1 cellular context compared by ENCODE assay signal in genomic region chr7:101948650-101949049, GRCh38.
TF ChIP-seq lines count a peak whose summit lies in the region.

No MANE protein-coding gene starts in this region.

TF ChIP-seq in IMR-90, 13 proteins besides CTCF, POLR2A, EP300 and RAD21:
- no peak for TF ChIP-seq USF2 (IDR thresholded peaks at IDR 0.05; ENCODE audit: low read depth, low read length)
- TF ChIP-seq MAZ (IDR thresholded peaks at IDR 0.05; ENCODE audit: borderline replicate concordance, low read depth, low read length): no peak
- no peak for TF ChIP-seq SMC3 (IDR thresholded peaks at IDR 0.05; ENCODE audit: low read depth, low read length)
- no peak for TF ChIP-seq RFX5 (IDR thresholded peaks at IDR 0.05; ENCODE audit: low read depth, low read length)
- TF ChIP-seq ELK1 (IDR thresholded peaks at IDR 0.05; ENCODE audit: borderline replicate concordance, low read depth, low read length): no peak
- TF ChIP-seq BHLHE40 (IDR thresholded peaks at IDR 0.05; ENCODE audit: low read depth, low read length): no peak
- no peak for TF ChIP-seq CHD1 (IDR thresholded peaks at IDR 0.05; ENCODE audit: low read depth, low read length)
- TF ChIP-seq CEBPB (IDR thresholded peaks at IDR 0.05; ENCODE audit: low read depth, low read length): no peak
- no peak for TF ChIP-seq MAFK (IDR thresholded peaks at IDR 0.05; ENCODE audit: low read depth, low read length)
- no peak for TF ChIP-seq FOS (IDR thresholded peaks at IDR 0.05; ENCODE audit: low read depth, low read length)
- no peak for TF ChIP-seq RCOR1 (IDR thresholded peaks at IDR 0.05; ENCODE audit: insufficient replicate concordance, low read length)
- TF ChIP-seq MXI1 (IDR thresholded peaks at IDR 0.05; ENCODE audit: borderline replicate concordance, low read depth, low read length): no peak
- TF ChIP-seq NFE2L2 (IDR thresholded peaks at IDR 0.05; ENCODE audit: low read depth, low read length): no peak
